ENCODE assay signal across 31 cellular contexts in genomic region chr7:433558-433957, GRCh38.
"Had no signal": no experiment of that assay in that cellular context is flagged by ENCODE, and none has a peak within 500 bp of the region (broad histone marks: within the 10 kb centered on the region; RNA-seq: fewer than 3 reads in every experiment).

No MANE protein-coding gene starts in this region.

- H3K27ac Mint-ChIP-seq: activated CD4-positive, alpha-beta T cell treated with anti-CD3 and anti-CD28 coated beads, Interleukin-2, amount 10 ng/mL, durations not matched to agents 24 days and 14 days; activated CD8-positive, alpha-beta T cell treated with anti-CD3 and anti-CD28 coated beads, Interleukin-2, amount 10 ng/mL, durations not matched to agents 7 days and 5 days; activated naive CD4-positive, alpha-beta T cell treated with anti-CD3 and anti-CD28 coated beads, Interleukin-2, amount 50 U/mL, for 24 hours; activated naive CD8-positive, alpha-beta T cell treated with anti-CD3 and anti-CD28 coated beads, Interleukin-2, amount 10 ng/mL, durations not matched to agents 7 days and 5 days; activated T-cell treated with anti-CD3 and anti-CD28 coated beads, Interleukin-2, amount 50 U/mL, for 24 hours; activated T-helper 2 cell treated with anti-CD3 and anti-CD28 coated beads, Interferon-gamma antibody, Interleukin-2, Interleukin-4, amounts not matched to agents 10 μg/mL and 5 μg/mL and 100 μg/mL, durations not matched to agents 14 hours and 24 hours and 36 hours had no signal

- FAIRE-seq: RCC 7860 had no signal

- H3K27me3 ChIP-seq: ascending aorta, cardiac muscle cell, MG63, SJCRH30 had no signal

- H3K9me3 ChIP-seq: ascending aorta, MG63, SJCRH30 had no signal

- H3K4me3 Mint-ChIP-seq: activated CD4-positive, alpha-beta T cell treated with anti-CD3 and anti-CD28 coated beads, Interleukin-2, amount 10 ng/mL, durations not matched to agents 24 days and 14 days; activated CD8-positive, alpha-beta T cell treated with anti-CD3 and anti-CD28 coated beads, Interleukin-2, amount 10 ng/mL, durations not matched to agents 7 days and 5 days; activated naive CD4-positive, alpha-beta T cell treated with anti-CD3 and anti-CD28 coated beads, Interleukin-2, amount 50 U/mL, for 24 hours; activated naive CD8-positive, alpha-beta T cell treated with anti-CD3 and anti-CD28 coated beads, Interleukin-2, amount 10 ng/mL, durations not matched to agents 7 days and 5 days; activated T-cell treated with anti-CD3 and anti-CD28 coated beads, Interleukin-2, amount 50 U/mL, for 24 hours; central memory CD8-positive, alpha-beta T cell had no signal

- H3K4me1 Mint-ChIP-seq: activated naive CD8-positive, alpha-beta T cell treated with anti-CD3 and anti-CD28 coated beads, Interleukin-2, amount 10 ng/mL, durations not matched to agents 7 days and 5 days; central memory CD8-positive, alpha-beta T cell had no signal

- H3K27me3 Mint-ChIP-seq: activated CD4-positive, alpha-beta T cell treated with anti-CD3 and anti-CD28 coated beads, Interleukin-2, amount 10 ng/mL, durations not matched to agents 24 days and 14 days; activated naive CD4-positive, alpha-beta T cell treated with anti-CD3 and anti-CD28 coated beads, Interleukin-2, amount 50 U/mL, for 24 hours; activated naive CD8-positive, alpha-beta T cell treated with anti-CD3 and anti-CD28 coated beads, Interleukin-2, amount 10 ng/mL, durations not matched to agents 7 days and 5 days; central memory CD8-positive, alpha-beta T cell had no signal

- DNase-seq: activated CD4-positive, alpha-beta T cell treated with anti-CD3 and anti-CD28 coated beads, Interleukin-2, amount 10 ng/mL, durations not matched to agents 24 days and 14 days; activated CD4-positive, alpha-beta T cell treated with anti-CD3 and anti-CD28 coated beads, Interleukin-2, amount 50 U/mL, for 4 hours; activated CD8-positive, alpha-beta T cell treated with anti-CD3 and anti-CD28 coated beads, Interleukin-2, amount 10 ng/mL, durations not matched to agents 7 days and 5 days; activated gamma-delta T cell; activated naive CD4-positive, alpha-beta T cell treated with Interleukin-2 at 50 U/mL for 16 hours; activated naive CD8-positive, alpha-beta T cell treated with anti-CD3 and anti-CD28 coated beads, Interleukin-2, amount 10 ng/mL, durations not matched to agents 7 days and 5 days; activated T-cell treated with anti-CD3 and anti-CD28 coated beads, Interleukin-2, amount 50 U/mL, for 24 hours; amygdala; Kasumi-1; KG1; MG63; NCI-H1048; NCI-H1105 treated with DMSO at 0.1 percent for 48 hours; NCI-H1436; NCI-H1694; NCI-H1930; NCI-H2081 treated with DMSO at 0.1 percent for 48 hours; NCI-H345; NCI-H524 treated with DMSO at 0.1 percent for 48 hours; PC-3; SHP77; SJCRH30; T1000; WERI-Rb-1 had no signal

- ATAC-seq: activated CD8-positive, alpha-beta T cell treated with anti-CD3 and anti-CD28 coated beads, Interleukin-2, amount 10 ng/mL, durations not matched to agents 7 days and 5 days; PC-3 had no signal

- H3K4me1 ChIP-seq: ascending aorta had no signal

- H3K9me3 Mint-ChIP-seq: activated CD4-positive, alpha-beta T cell treated with anti-CD3 and anti-CD28 coated beads, Interleukin-2, amount 10 ng/mL, durations not matched to agents 24 days and 14 days; activated naive CD4-positive, alpha-beta T cell treated with anti-CD3 and anti-CD28 coated beads, Interleukin-2, amount 50 U/mL, for 24 hours; activated naive CD8-positive, alpha-beta T cell treated with anti-CD3 and anti-CD28 coated beads, Interleukin-2, amount 10 ng/mL, durations not matched to agents 7 days and 5 days; activated T-cell treated with anti-CD3 and anti-CD28 coated beads, Interleukin-2, amount 50 U/mL, for 24 hours; activated T-helper 2 cell treated with anti-CD3 and anti-CD28 coated beads, Interferon-gamma antibody, Interleukin-2, Interleukin-4, amounts not matched to agents 10 μg/mL and 5 μg/mL and 100 μg/mL, durations not matched to agents 14 hours and 24 hours and 36 hours; central memory CD8-positive, alpha-beta T cell had no signal

- H3K36me3 ChIP-seq: ascending aorta, cardiac muscle cell, MG63, SJCRH30, WERI-Rb-1 had no signal

- H3K4me3 ChIP-seq: ascending aorta, cardiac muscle cell, MG63, SJCRH30, SK-N-MC had no signal

- H3K36me3 Mint-ChIP-seq: activated naive CD4-positive, alpha-beta T cell treated with anti-CD3 and anti-CD28 coated beads, Interleukin-2, amount 50 U/mL, for 24 hours; activated naive CD8-positive, alpha-beta T cell treated with anti-CD3 and anti-CD28 coated beads, Interleukin-2, amount 10 ng/mL, durations not matched to agents 7 days and 5 days had no signal

- H3K27ac ChIP-seq: ascending aorta, cardiac muscle cell, SJCRH30, SK-N-MC, WERI-Rb-1 had no signal
